ENCODE assay signal across 8 cellular contexts in genomic region chr1:32014937-32015363, GRCh38. TPM values are rescaled to one million over a fixed set of nuclear protein-coding genes. Genes with fewer than 3 reads are reported as not detected.
A peak's percentile ranks its signal among the peaks of the same experiment; 100 is the strongest.
DNase-seq lines count a peak whose midpoint lies in the region; ATAC-seq, FAIRE-seq and TF ChIP-seq lines count a peak whose summit lies in the region.

No MANE protein-coding gene starts in this region.

- H3K9me3 ChIP-seq in PC-3 (ENCODE audit: low read length) (no peaks in the 10 kb centered on the region), ovary (no peaks in the 10 kb centered on the region)

- TF ChIP-seq EP300 in ovary (IDR thresholded peaks at IDR 0.05), result no peak

- H3K9me2 ChIP-seq in PC-3 (replicated peaks; ENCODE audit: low read length), result no peaks in the 10 kb centered on the region

- H3K9ac ChIP-seq in PC-3 (ENCODE audit: low read length), result peak overlapping the region; percentile 93

- no peak for FAIRE-seq in GM12891 (lab: Jason Lieb, UNC)

- H3K27me3 ChIP-seq in PC-3 (ENCODE audit: low read length), result no peaks in the 10 kb centered on the region
- no peaks in the 10 kb centered on the region for H3K27me3 ChIP-seq in ovary

- no peak for ATAC-seq in PC-3
- ATAC-seq in GM18502 (IDR thresholded peaks at IDR 0.05; ENCODE audit: poor library complexity, unreplicated experiment), result no peak
- no peak for ATAC-seq in GM21529 (IDR thresholded peaks at IDR 0.05; ENCODE audit: unreplicated experiment)

- H3K27ac ChIP-seq in PC-3 (ENCODE audit: low read length), result no peak overlapping the region
- peak overlapping the region; percentile 80 to 95 for H3K27ac ChIP-seq in ovary

- no TSS peak for BruUV-seq in PC-3 (replicated peaks; lab: Mats Ljungman, UMichigan)

- peaks cover 13% of the 10 kb centered on the region; the same call in 1 of the 2 replicates for H3K4me1 ChIP-seq in PC-3 (ENCODE audit: insufficient read depth, low read length)
- peaks cover 13% of the 10 kb centered on the region for H3K4me1 ChIP-seq in ovary (ENCODE audit: insufficient read depth)

- CTCF ChIA-PET in PC-3 (lab: Charles Lee), result interaction anchor here (0.6 to 0.9 kb wide), 2 partner anchors 48 to 506 kb away, joined by 3 to 6 read pairs; no protein-coding TSS in a partner anchor

- no peaks in the 10 kb centered on the region for H3F3A ChIP-seq in PC-3 (ENCODE audit: low read length, unreplicated experiment)

- H3K4me3 ChIP-seq in GM08714 (ENCODE audit: low read length) (peak overlapping the region; percentile 96), PC-3 (ENCODE audit: low read length) (peak overlapping the region; percentile 97), epithelial cell of esophagus (ENCODE audit: low read length) (peak overlapping the region; percentile 95), ovary (peak overlapping the region; percentile 99)

- peaks cover 43% of the 10 kb centered on the region for H4K20me1 ChIP-seq in PC-3 (ENCODE audit: low read length)

- TF ChIP-seq POLR2A in ovary (IDR thresholded peaks at IDR 0.05) (no peak), GM12891 (IDR thresholded peaks at IDR 0.05; ENCODE audit: low read depth, low read length) (no peak)

- DNase-seq in PC-3 (no peak), epithelial cell of esophagus (ENCODE audit: low read depth) (no peak), ovary (no peak), GM12891 (ENCODE audit: insufficient read length, low spot score) (no peak), NCI-H1105 treated with DMSO at 0.1 percent for 48 hours (lab: John Stamatoyannopoulos, UW) (no peak)

- WGBS in ovary, 3 donors, result 0 to 1% (median 1%) methylated on average over 14 of the region's 14 CpGs

- H3K4me2 ChIP-seq in PC-3 (ENCODE audit: low read length), result peak overlapping the region; percentile 88

- intact Hi-C loops in PC-3 (cut with micrococcal nuclease) (no loop called here), ovary (cut with DNase I) (loop anchor here in 2 of 4 donors (10.0 kb wide), 2 partner anchors 50 to 60 kb away; partner anchors contain the start of gene TMEM39B (in 1 of the 2))

- POLR2A ChIA-PET in PC-3 (lab: Charles Lee; ENCODE audit: unreplicated experiment), result interaction anchor here (0.6 to 0.8 kb wide), 2 partner anchors 21 to 255 kb away, joined by 3 read pairs; no protein-coding TSS in a partner anchor

- TF ChIP-seq CTCF in PC-3 (conservative IDR thresholded peaks at IDR 0.05; ENCODE audit: low read depth, low read length) (no peak), epithelial cell of esophagus (IDR thresholded peaks at IDR 0.05; ENCODE audit: insufficient read depth, low read depth, low read length, missing control alignments) (no peak), ovary (IDR thresholded peaks at IDR 0.05) (no peak)

- peak overlapping the region; percentile 67; the same call in 1 of the 2 replicates for H2AFZ ChIP-seq in PC-3 (ENCODE audit: low read length)

- peaks cover 63% of the 10 kb centered on the region for H3K79me2 ChIP-seq in PC-3 (ENCODE audit: low read length)

- peaks cover 6% of the 10 kb centered on the region; the same call in 1 of the 2 replicates for H3K36me3 ChIP-seq in PC-3 (ENCODE audit: low read depth, low read length)
- H3K36me3 ChIP-seq in ovary, result no peaks in the 10 kb centered on the region

TF ChIP-seq in GM12891, 5 proteins besides CTCF, POLR2A, EP300 and RAD21:
- no peak for TF ChIP-seq PAX5 (IDR thresholded peaks at IDR 0.05; ENCODE audit: insufficient read depth, low read length, severe bottlenecking)
- TF ChIP-seq POLR2AphosphoS5 (IDR thresholded peaks at IDR 0.05; ENCODE audit: low read depth, low read length), result no peak

RNA-seq across cellular contexts. Expression of gene KHDRBS1, which starts 1.3 kb away (rescaled TPM):
- 86.7 and 114 TPM in 2 replicates for total RNA-seq in PC-3 (2014; rRNA removed)
- 100 to 1,000 TPM in 5 of 7 donors, 10 to 100 TPM in 2; 84.3 to 184 (median 164) TPM for total RNA-seq in ovary
- 100 to 1,000 TPM; 137 to 138 TPM for polyA plus RNA-seq in ovary
- 96.0 TPM for polyA plus RNA-seq in GM12891 (2012; ENCODE audit: low read depth, missing spikeins)

RNA-seq across cellular contexts. Expression of gene TMEM39B, which starts 57.8 kb away (rescaled TPM):
- total RNA-seq in PC-3 (2014; rRNA removed) (7.7 and 9.4 TPM in 2 replicates), ovary (10 to 100 TPM in 5 of 7 donors, 1 to 10 TPM in 2; 3.0 to 23.5 (median 15.2) TPM)
- polyA plus RNA-seq in ovary, result 10 to 100 TPM in 1 of 2 donors, 1 to 10 TPM in 1; 7.4 to 16.1 TPM
- 15.9 TPM for polyA plus RNA-seq in GM12891 (2012; ENCODE audit: low read depth, missing spikeins)
